In genomic region chr6:16533721-16534136, GRCh38 we compare ENCODE assay signal across 25 cellular contexts.
DNase-seq lines count a peak whose midpoint lies in the region; ATAC-seq, FAIRE-seq and TF ChIP-seq lines count a peak whose summit lies in the region.
"Had no signal": no experiment of that assay in that cellular context is flagged by ENCODE, and none has a peak within 500 bp of the region (broad histone marks: within the 10 kb centered on the region; RNA-seq: fewer than 3 reads in every experiment).

No MANE protein-coding gene starts in this region.

- no peak overlapping the region for H3K27ac ChIP-seq in K562 (ENCODE audit: extremely low read depth, low read depth, low read length)
- H3K27ac ChIP-seq: gastroesophageal sphincter, HL-60, upper lobe of left lung had no signal

- peaks cover 3 to 4% of the 10 kb centered on the region in 2 experiments; a peak in 2 of 5 replicates for H3K27me3 ChIP-seq in K562 (ENCODE audit: control insufficient read depth in 2 of 2, insufficient read depth in 2 of 2, low read length in 2 of 2)
- H3K27me3 ChIP-seq: gastroesophageal sphincter, upper lobe of left lung had no signal

- no peak overlapping the region for H3K4me3 Mint-ChIP-seq in activated CD4-positive, alpha-beta T cell treated with anti-CD3 and anti-CD28 coated beads for 36 hours
- H3K4me3 Mint-ChIP-seq: memory B cell, naive B cell had no signal

- H3K9ac ChIP-seq in K562 (ENCODE audit: insufficient read depth in 1 of 2, low read depth in 2 of 2, low read length in 2 of 2): no peak overlapping the region

- CTCF ChIA-PET in activated CD4-positive, alpha-beta T cell treated with anti-CD3 and anti-CD28 coated beads for 36 hours (lab: Charles Lee): interaction anchor here (0.9 to 2.0 kb wide), 9 partner anchors 11 to 230 kb away, joined by 3 to 10 read pairs (median 4); no protein-coding TSS in a partner anchor
- CTCF ChIA-PET in K562 (lab: Yijun Ruan, JAX; ENCODE audit: low intra/inter-chr PET ratio): no interaction called here

- H3K27me3 Mint-ChIP-seq in activated CD4-positive, alpha-beta T cell treated with anti-CD3 and anti-CD28 coated beads for 36 hours: no peaks in the 10 kb centered on the region
- H3K27me3 Mint-ChIP-seq: memory B cell had no signal

- no TSS peak for BruUV-seq in K562 (replicated peaks; lab: Mats Ljungman, UMichigan)

- TF ChIP-seq RAD21 in K562 (CRISPR knock-in tag; conservative IDR thresholded peaks at IDR 0.05 in 1 of 2, IDR thresholded peaks at IDR 0.05 in 1 of 2): no peak

- H3K9me3 Mint-ChIP-seq in activated CD4-positive, alpha-beta T cell treated with anti-CD3 and anti-CD28 coated beads for 36 hours (ENCODE audit: low read depth): no peaks in the 10 kb centered on the region

- no peak for DNase-seq in activated CD4-positive, alpha-beta T cell treated with anti-CD3 and anti-CD28 coated beads for 36 hours
- no peak for DNase-seq in activated CD4-positive, alpha-beta T cell treated with anti-CD3 and anti-CD28 coated beads, Interleukin-2, amount 50 U/mL, for 4 hours
- DNase-seq in Caki2 (ENCODE audit: low read depth) (peak; percentile 48), NCI-H526 (lab: John Stamatoyannopoulos, UW) (peak; percentile 27 to 47), K562 (ENCODE audit: extremely low read depth in 1 of 4, low spot score in 3 of 4) (no peak), A172 (ENCODE audit: low spot score) (no peak), NCI-H1930 (lab: John Stamatoyannopoulos, UW) (no peak)
- DNase-seq: activated effector memory CD4-positive, alpha-beta T cell treated with anti-CD3 and anti-CD28 coated beads, Interleukin-2, amount 50 U/mL, for 16 hours; Caco-2; effector CD4-positive, alpha-beta T cell; GDM1; HCEC 1CT; kidney glomerular epithelial cell; naive B cell; NCI-H187; NK-92 treated with Interleukin-12 subunit alpha and Interleukin-12 subunit beta, amount 100 ng/mL, for 24 hours; right cardiac atrium; SW 1271; upper lobe of left lung had no signal

- H3K36me3 ChIP-seq in K562 (ENCODE audit: control insufficient read depth, insufficient read depth, low read length): no peaks in the 10 kb centered on the region
- H3K36me3 ChIP-seq: gastroesophageal sphincter, upper lobe of left lung had no signal

- H3K4me1 Mint-ChIP-seq in activated CD4-positive, alpha-beta T cell treated with anti-CD3 and anti-CD28 coated beads for 36 hours: peaks cover 29% of the 10 kb centered on the region

- no peak overlapping the region for H3K4me3 ChIP-seq in K562
- H3K4me3 ChIP-seq: gastroesophageal sphincter, upper lobe of left lung had no signal

- no peak for TF ChIP-seq POLR2A in K562 (conservative IDR thresholded peaks at IDR 0.05)

- H3K9me1 ChIP-seq in K562 (ENCODE audit: control insufficient read depth, insufficient read depth, low read length): no peaks in the 10 kb centered on the region

- peaks cover 2% of the 10 kb centered on the region for H3K36me3 Mint-ChIP-seq in activated CD4-positive, alpha-beta T cell treated with anti-CD3 and anti-CD28 coated beads for 36 hours (ENCODE audit: low read depth)
- H3K36me3 Mint-ChIP-seq: naive B cell had no signal

- H4K20me1 ChIP-seq in K562 (replicated peaks; ENCODE audit: control insufficient read depth, insufficient read depth, low read length): no peaks in the 10 kb centered on the region

- peak overlapping the region; percentile 75 for H3K27ac Mint-ChIP-seq in activated CD4-positive, alpha-beta T cell treated with anti-CD3 and anti-CD28 coated beads for 36 hours
- H3K27ac Mint-ChIP-seq: memory B cell, naive B cell had no signal

- no peak for FAIRE-seq in K562 (lab: Jason Lieb, UNC)
- FAIRE-seq: A204.1 had no signal

- H3K9me3 ChIP-seq in K562 (replicated peaks; ENCODE audit: control insufficient read depth, insufficient read depth, low read depth, low read length): no peaks in the 10 kb centered on the region
- H3K9me3 ChIP-seq: Caco-2, gastroesophageal sphincter, upper lobe of left lung had no signal

- H2AFZ ChIP-seq in K562 (ENCODE audit: low read depth, low read length): no peak overlapping the region

- WGBS in K562 (ENCODE audit: insufficient coverage, low coverage, missing lambda C conversion rate): 0% methylated on average over 6 of the region's 6 CpGs

- POLR2A ChIA-PET in activated CD4-positive, alpha-beta T cell treated with anti-CD3 and anti-CD28 coated beads for 36 hours (lab: Charles Lee): interaction anchor here (0.6 to 1.0 kb wide), 3 partner anchors 215 to 481 kb away, joined by 3 read pairs; no protein-coding TSS in a partner anchor
- POLR2A ChIA-PET in K562 (lab: Yijun Ruan, JAX): no interaction called here

- in situ Hi-C loops in Caki2 (cut with HindIII; ENCODE audit: low pct_unique_long_range_greater_than_20kb, low sequenced_read_pairs) (no loop called here), K562 (cut with MboI) (no loop called here)

- TF ChIP-seq CTCF in K562 (IDR thresholded peaks at IDR 0.05 in 2 of 3, conservative IDR thresholded peaks at IDR 0.05 in 1 of 3; ENCODE audit: insufficient read depth in 2 of 3, low read depth in 1 of 3, low read length in 3 of 3): no peak

- H3K79me2 ChIP-seq in K562 (ENCODE audit: control insufficient read depth, insufficient read depth, low read length): no peaks in the 10 kb centered on the region

- no peaks in the 10 kb centered on the region for H3K4me1 ChIP-seq in K562 (replicated peaks in 1 of 2; ENCODE audit: control insufficient read depth in 2 of 2, insufficient read depth in 2 of 2, low read length in 2 of 2)
- H3K4me1 ChIP-seq: Caco-2, gastroesophageal sphincter had no signal

- H3K4me2 ChIP-seq in K562 (ENCODE audit: insufficient read depth, low read length): no peak overlapping the region

- ATAC-seq in activated CD4-positive, alpha-beta T cell treated with anti-CD3 and anti-CD28 coated beads for 36 hours: peak; percentile 89
- ATAC-seq in K562: no peak
- no peak for ATAC-seq in HG02759 (IDR thresholded peaks at IDR 0.05; ENCODE audit: unreplicated experiment)
- ATAC-seq: esophagus mucosa, gastroesophageal sphincter, right cardiac atrium had no signal

- TF ChIP-seq EP300 in K562 (IDR thresholded peaks at IDR 0.05; ENCODE audit: low read length): no peak

- intact Hi-C loops in activated CD4-positive, alpha-beta T cell treated with anti-CD3 and anti-CD28 coated beads for 36 hours (cut with DNase I, micrococcal nuclease): loop anchor here (1.0 to 5.0 kb wide), 14 partner anchors 21 to 482 kb away; partner anchors contain the start of gene ATXN1 (in 1 of the 2)
- intact Hi-C loops in K562 (cut with micrococcal nuclease): no loop called here

TF ChIP-seq in K562, 482 proteins besides CTCF, POLR2A, EP300 and RAD21 (continues in another document):
- TF ChIP-seq MYC (IDR thresholded peaks at IDR 0.05; ENCODE audit: low read depth, low read length) (no peak), MYC (CRISPR knock-in tag; IDR thresholded peaks at IDR 0.05; ENCODE audit: borderline replicate concordance, low read depth) (no peak), ZNF133 (CRISPR knock-in tag; IDR thresholded peaks at IDR 0.05) (no peak), ZNF316 (IDR thresholded peaks at IDR 0.05) (peak; percentile 66), MEIS2 (IDR thresholded peaks at IDR 0.05; ENCODE audit: partially characterized antibody) (peak; percentile 36), CBFB (CRISPR knock-in tag; IDR thresholded peaks at IDR 0.05) (no peak), XRCC5 (IDR thresholded peaks at IDR 0.05; ENCODE audit: low read depth, low read length) (no peak), CEBPZ (IDR thresholded peaks at IDR 0.05; ENCODE audit: borderline replicate concordance, low read depth, low read length) (no peak), RFX5 (IDR thresholded peaks at IDR 0.05; ENCODE audit: low read depth, low read length) (no peak), TCF15 (CRISPR knock-in tag; IDR thresholded peaks at IDR 0.05) (no peak), MAFG (tag; conservative IDR thresholded peaks at IDR 0.05) (peak; percentile 72), ZBED1 (IDR thresholded peaks at IDR 0.05) (no peak), NFE2 (IDR thresholded peaks at IDR 0.05; ENCODE audit: low read depth) (0 out of 2 replicates have a peak, but pooled peaks have one; percentile 24), C11orf30 (IDR thresholded peaks at IDR 0.05; ENCODE audit: low read depth) (peak; percentile 34; the same call in 1 of the 2 replicates), POLR3G (IDR thresholded peaks at IDR 0.05; ENCODE audit: extremely low read depth, insufficient read length, insufficient replicate concordance) (no peak), TCF7 (IDR thresholded peaks at IDR 0.05; ENCODE audit: borderline replicate concordance) (no peak)

Comparison
In these comparisons a context has a peak if more than half of its experiments do, and no peak if none do; other contexts are left out.
1. DNase-seq: peak in Caki2 (single experiment) and NCI-H526 (2 of 2); none in activated CD4-positive, alpha-beta T cell treated with anti-CD3 and anti-CD28 coated beads for 36 hours (single experiment), activated CD4-positive, alpha-beta T cell treated with anti-CD3 and anti-CD28 coated beads, Interleukin-2, amount 50 U/mL, for 4 hours (0 of 2), K562 (0 of 4), A172 (single experiment) and NCI-H1930 (0 of 2).